8 cellular contexts compared by ENCODE assay signal in the genomic region with DNA sequence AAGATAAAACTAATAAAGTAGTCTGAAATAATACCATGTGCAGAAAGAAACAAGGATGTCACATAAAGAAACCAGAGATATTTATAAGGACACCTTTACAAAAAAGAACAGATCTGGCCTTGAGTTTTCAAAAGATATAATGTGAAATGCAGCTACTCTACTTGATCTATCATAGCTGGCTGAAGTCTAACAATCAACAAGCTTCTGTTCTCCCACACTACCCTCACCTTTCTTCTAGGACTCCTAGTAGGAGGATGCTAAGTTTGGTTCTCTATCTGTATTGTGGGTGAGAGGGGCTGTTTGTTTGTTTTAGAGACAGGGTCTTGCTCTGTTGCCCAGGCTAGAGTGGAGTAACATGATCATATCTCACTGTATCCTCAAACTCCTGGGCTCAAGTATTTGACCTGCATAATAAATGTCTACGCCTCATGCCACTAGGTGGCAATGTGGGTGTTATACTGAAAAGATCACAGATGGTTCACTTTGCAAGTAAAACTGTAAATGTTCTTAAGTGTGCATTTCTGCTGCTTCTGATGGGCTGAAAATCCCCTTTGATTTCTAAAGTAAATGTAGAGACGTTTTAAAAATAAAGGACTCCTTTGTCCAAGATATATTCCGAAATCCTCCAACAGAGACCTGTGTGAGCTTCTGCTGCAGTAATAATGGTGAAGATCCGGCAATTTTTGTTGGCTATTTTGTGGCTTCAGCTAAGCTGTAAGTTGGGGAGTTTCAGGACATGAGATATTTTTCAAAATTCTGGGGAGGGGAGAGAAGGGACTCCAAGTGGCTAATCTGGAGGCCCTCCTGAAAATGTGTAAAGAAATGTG.
DNase-seq lines count a peak whose midpoint lies in the region; ATAC-seq and TF ChIP-seq lines count a peak whose summit lies in the region.

No MANE protein-coding gene starts in this region.

- H3K27me3 ChIP-seq in adrenal gland, result peaks cover 5% of the 10 kb centered on the region
- peaks cover 0 to 6% (median 0%) of the 10 kb centered on the region in 7 donors for H3K27me3 ChIP-seq in heart right ventricle
- H3K27me3 ChIP-seq in sigmoid colon, result no peaks in the 10 kb centered on the region

- TF ChIP-seq CTCF in adrenal gland (IDR thresholded peaks at IDR 0.05) (peak; percentile 60 to 74 (median 70)), heart right ventricle (IDR thresholded peaks at IDR 0.05) (peak; percentile 28 to 78 (median 72)), sigmoid colon (IDR thresholded peaks at IDR 0.05) (peak; percentile 17 to 62 (median 54))

- no peak overlapping the region for H3K4me3 ChIP-seq in adrenal gland
- H3K4me3 ChIP-seq in heart right ventricle, result no peak overlapping the region
- H3K4me3 ChIP-seq in sigmoid colon, result no peak overlapping the region

- H3K36me3 ChIP-seq in adrenal gland (replicated peaks in 1 of 2) (no peaks in the 10 kb centered on the region), heart right ventricle (no peaks in the 10 kb centered on the region), sigmoid colon (no peaks in the 10 kb centered on the region)

- WGBS in adrenal gland, 4 donors, result 30 to 34% (median 34%) methylated on average over 4 of the region's 4 CpGs
- WGBS in heart right ventricle, 2 donors, result 39 to 42% methylated on average over 4 of the region's 4 CpGs
- 31 to 33% methylated on average over 4 of the region's 4 CpGs for WGBS in sigmoid colon, 2 donors

- intact Hi-C loops in adrenal gland (cut with DNase I) (loop anchor here (5.0 to 10.0 kb wide), 3 partner anchors 53 to 155 kb away; no protein-coding TSS in a partner anchor), heart right ventricle (cut with DNase I) (loop anchor here (2.0 to 10.0 kb wide), 4 partner anchors 53 to 158 kb away; no protein-coding TSS in a partner anchor), sigmoid colon (cut with DNase I) (loop anchor here (5.0 to 10.0 kb wide), 2 partner anchors 58 to 155 kb away; no protein-coding TSS in a partner anchor)

- no peaks in the 10 kb centered on the region for H3K9me3 ChIP-seq in adrenal gland (replicated peaks in 1 of 3)
- H3K9me3 ChIP-seq in heart right ventricle, result no peaks in the 10 kb centered on the region
- no peaks in the 10 kb centered on the region for H3K9me3 ChIP-seq in sigmoid colon

- TF ChIP-seq POLR2A in adrenal gland (IDR thresholded peaks at IDR 0.05) (no peak), sigmoid colon (IDR thresholded peaks at IDR 0.05) (no peak)

- ATAC-seq in heart right ventricle (peak in 5 of 8 donors; percentile 48 to 65 (median 56)), GM21447 (IDR thresholded peaks at IDR 0.05; ENCODE audit: unreplicated experiment) (no peak), GM18861 (IDR thresholded peaks at IDR 0.05; ENCODE audit: unreplicated experiment) (no peak)

- TF ChIP-seq EP300 in sigmoid colon (IDR thresholded peaks at IDR 0.05), result no peak

- DNase-seq in DMS114 treated with DMSO at 0.1 percent for 48 hours (lab: John Stamatoyannopoulos, UW; ENCODE audit: unreplicated experiment), result peak; percentile 31
- DNase-seq in H4 (ENCODE audit: low spot score), result peak; percentile 56
- peak; percentile 48 for DNase-seq in NCI-H524 treated with DMSO at 0.1 percent for 48 hours (lab: John Stamatoyannopoulos, UW)
- peak; percentile 55 to 85 (median 69) for DNase-seq in adrenal gland
- peak in 1 of 2 donors; percentile 59 for DNase-seq in heart right ventricle
- peak; percentile 72 for DNase-seq in sigmoid colon

- H3K4me1 ChIP-seq in adrenal gland (replicated peaks in 1 of 2), result no peaks in the 10 kb centered on the region
- peaks cover 0 to 7% (median 0%) of the 10 kb centered on the region in 9 donors for H3K4me1 ChIP-seq in heart right ventricle
- no peaks in the 10 kb centered on the region for H3K4me1 ChIP-seq in sigmoid colon

- H3K27ac ChIP-seq in adrenal gland, result no peak overlapping the region
- H3K27ac ChIP-seq in heart right ventricle, result no peak overlapping the region
- no peak overlapping the region for H3K27ac ChIP-seq in sigmoid colon

Comparison
In these comparisons a context has a peak if more than half of its experiments do, and no peak if none do; other contexts are left out.
1. ATAC-seq: peak in heart right ventricle (5 of 8); none in GM21447 (single experiment) and GM18861 (single experiment).
2. Peak in every context shown above with its lines, with median percentiles within 50 percentile points of each other: CTCF ChIP-seq.